In the genomic region with DNA sequence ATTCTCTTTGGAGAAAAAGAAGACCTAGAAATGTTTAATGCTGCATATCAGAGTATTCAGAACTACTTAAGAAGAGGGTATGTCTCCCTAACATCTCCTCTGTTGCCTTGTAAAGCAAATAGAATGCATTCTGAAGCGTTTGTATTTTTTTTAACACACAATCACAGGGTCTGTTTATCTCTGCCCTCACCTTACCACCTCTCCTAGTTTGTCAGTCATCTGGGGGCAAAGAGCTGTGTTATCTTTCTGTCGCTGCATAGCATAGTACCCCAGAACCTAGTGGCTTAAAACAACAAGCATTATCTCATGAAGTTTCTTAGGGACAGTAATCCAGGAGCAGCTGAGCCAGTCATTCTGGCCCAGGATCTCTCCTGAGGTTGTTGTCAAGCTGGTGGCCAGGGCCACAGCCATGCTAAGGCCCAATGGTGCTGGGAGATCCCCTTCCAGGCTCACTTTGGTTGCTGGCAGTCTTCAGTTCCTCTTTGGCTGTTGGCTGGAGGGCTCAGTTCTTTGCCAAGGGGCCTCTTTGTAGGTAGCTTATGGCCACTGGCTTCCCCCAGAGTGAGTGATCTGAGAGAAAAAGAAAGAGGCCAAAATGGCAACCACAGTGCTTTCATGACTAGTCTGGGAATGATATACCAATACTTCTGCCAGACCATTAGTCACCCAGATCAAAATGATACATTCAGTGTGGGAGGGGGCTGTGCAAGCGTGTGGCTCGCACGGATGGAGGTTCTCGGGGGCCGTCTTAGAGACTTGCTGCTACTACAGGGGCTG, we compare ENCODE assay signal across 8 cellular contexts. TPM values are rescaled to one million over a fixed set of nuclear protein-coding genes. Genes with fewer than 3 reads are reported as not detected.
DNase-seq lines count a peak whose midpoint lies in the region; ATAC-seq and TF ChIP-seq lines count a peak whose summit lies in the region.

No MANE protein-coding gene starts in this region.

- CTCF ChIA-PET in activated naive CD4-positive, alpha-beta T cell treated with anti-CD3 and anti-CD28 coated beads for 36 hours (lab: Charles Lee) = no interaction called here

- H3K27me3 ChIP-seq in BLaER1 treated with 17β-estradiol and CSF1 and Interleukin-3, amounts not matched to agents 10 nM and 100 nM = no peaks in the 10 kb centered on the region

- H4K20me1 ChIP-seq in BLaER1 treated with 17β-estradiol and CSF1 and Interleukin-3, amounts not matched to agents 10 nM and 100 nM = peaks cover 61 to 100% (median 99%) of the 10 kb centered on the region in 11 experiments; a peak in 21 of 22 replicates

- peak; percentile 97 for ATAC-seq in HG02970 (IDR thresholded peaks at IDR 0.05; ENCODE audit: low FRiP score, unreplicated experiment)

- H3K9ac ChIP-seq in BLaER1 treated with 17β-estradiol and CSF1 and Interleukin-3, amounts not matched to agents 10 nM and 100 nM = peak overlapping the region in 6 of 11 experiments; percentile 2 to 35 (median 20); a peak in 5 of 22 replicates

- intact Hi-C loops in activated naive CD4-positive, alpha-beta T cell treated with anti-CD3 and anti-CD28 coated beads for 36 hours (cut with micrococcal nuclease) = no loop called here

- no peaks in the 10 kb centered on the region for H3K9me3 Mint-ChIP-seq in activated naive CD4-positive, alpha-beta T cell treated with anti-CD3 and anti-CD28 coated beads for 36 hours

- H3K4me2 ChIP-seq in BLaER1 treated with 17β-estradiol and CSF1 and Interleukin-3, amounts not matched to agents 10 nM and 100 nM = peak overlapping the region in 9 of 11 experiments; percentile 5 to 60 (median 10); a peak in 9 of 22 replicates

- H3K4me3 Mint-ChIP-seq in activated naive CD4-positive, alpha-beta T cell treated with anti-CD3 and anti-CD28 coated beads for 36 hours = no peak overlapping the region

- H3K27ac ChIP-seq in BLaER1 treated with 17β-estradiol and CSF1 and Interleukin-3, amounts not matched to agents 10 nM and 100 nM = peak overlapping the region; percentile 19 to 61 (median 33); a peak in 18 of 22 replicates

- H3K36me3 ChIP-seq in BLaER1 treated with 17β-estradiol and CSF1 and Interleukin-3, amounts not matched to agents 10 nM and 100 nM = peaks cover 100% of the 10 kb centered on the region in 11 experiments

- DNase-seq in activated naive CD4-positive, alpha-beta T cell treated with anti-CD3 and anti-CD28 coated beads for 36 hours = no peak
- no peak for DNase-seq in anterior cingulate cortex (lab: John Stamatoyannopoulos, UW)
- no peak for DNase-seq in NCI-H2081 (lab: John Stamatoyannopoulos, UW)
- DNase-seq in NCI-H1436 treated with DMSO at 0.1 percent for 48 hours (lab: John Stamatoyannopoulos, UW) = no peak
- DNase-seq in NCI-H226 = no peak

- H3K27me3 Mint-ChIP-seq in activated naive CD4-positive, alpha-beta T cell treated with anti-CD3 and anti-CD28 coated beads for 36 hours (ENCODE audit: low read depth) = no peaks in the 10 kb centered on the region

- H3K36me3 Mint-ChIP-seq in activated naive CD4-positive, alpha-beta T cell treated with anti-CD3 and anti-CD28 coated beads for 36 hours (ENCODE audit: low read depth) = peaks cover 78% of the 10 kb centered on the region

- peak overlapping the region; percentile 86 for H3K27ac Mint-ChIP-seq in activated naive CD4-positive, alpha-beta T cell treated with anti-CD3 and anti-CD28 coated beads for 36 hours

- peak; percentile 34 for TF ChIP-seq POLR2A in GM18951 (IDR thresholded peaks at IDR 0.05; ENCODE audit: extremely low read depth, insufficient read depth, insufficient read length)

- H3K4me3 ChIP-seq in BLaER1 treated with 17β-estradiol and CSF1 and Interleukin-3, amounts not matched to agents 10 nM and 100 nM = no peak overlapping the region

- H3K4me1 ChIP-seq in BLaER1 treated with 17β-estradiol and CSF1 and Interleukin-3, amounts not matched to agents 10 nM and 100 nM = peaks cover 32 to 86% (median 48%) of the 10 kb centered on the region in 10 experiments

- peaks cover 29% of the 10 kb centered on the region for H3K4me1 Mint-ChIP-seq in activated naive CD4-positive, alpha-beta T cell treated with anti-CD3 and anti-CD28 coated beads for 36 hours (ENCODE audit: low read depth)

- in situ Hi-C loops in GM18951 (cut with MboI; ENCODE audit: low sequenced_read_pairs, unreplicated experiment) = no loop called here

- H3K9me3 ChIP-seq in BLaER1 treated with 17β-estradiol and CSF1 and Interleukin-3, amounts not matched to agents 10 nM and 100 nM (replicated peaks in 1 of 11) = no peaks in the 10 kb centered on the region

RNA-seq across cellular contexts. Expression of a gene that starts 17.8 kb away (rescaled TPM):
- total RNA-seq in activated naive CD4-positive, alpha-beta T cell treated with anti-CD3 and anti-CD28 coated beads for 36 hours = 100 to 1,000 TPM; 137 to 138 TPM
